ENCODE assay signal across 8 cellular contexts in genomic region chr4:80071643-80072606, GRCh38. TPM values are rescaled to one million over a fixed set of nuclear protein-coding genes. Genes with fewer than 3 reads are reported as not detected.
DNase-seq lines count a peak whose midpoint lies in the region; ATAC-seq, FAIRE-seq and TF ChIP-seq lines count a peak whose summit lies in the region.

No MANE protein-coding gene starts in this region.

- intact Hi-C loops in spleen (cut with DNase I; ENCODE audit: low total_unique reads) = loop anchor here (5.0 kb wide), 1 partner anchor 130 kb away; no protein-coding TSS in a partner anchor

- no peaks in the 10 kb centered on the region for H3K9me3 Mint-ChIP-seq in astrocyte (ENCODE audit: unreplicated experiment)

- 2 to 4% (median 3%) methylated on average over 27 to 41 of the region's 41 CpGs for WGBS in spleen, 5 donors

- TF ChIP-seq POLR2A in spleen (IDR thresholded peaks at IDR 0.05) = no peak

- H3K36me3 ChIP-seq in astrocyte (ENCODE audit: insufficient read depth, low read length) (peaks cover 7% of the 10 kb centered on the region), iPS-18a (ENCODE audit: control insufficient read depth, low read depth, low read length) (no peaks in the 10 kb centered on the region), spleen (peaks cover 0 to 25% (median 5%) of the 10 kb centered on the region in 6 donors)

- H3K4me1 Mint-ChIP-seq in astrocyte (ENCODE audit: low read depth, unreplicated experiment) = peaks cover 16% of the 10 kb centered on the region

- peak; percentile 35 for ATAC-seq in GM21367 (IDR thresholded peaks at IDR 0.05; ENCODE audit: unreplicated experiment)

- peak overlapping the region; percentile 96 for H3K4me3 ChIP-seq in astrocyte (ENCODE audit: insufficient read depth, low read depth, low read length)
- H3K4me3 ChIP-seq in iPS-18a (ENCODE audit: low read length) = peak overlapping the region; percentile 87
- H3K4me3 ChIP-seq in spleen = peak overlapping the region; percentile 67 to 96 (median 84)

- peak overlapping the region; percentile 92 for H3K4me2 ChIP-seq in astrocyte (ENCODE audit: low read length)

- no peaks in the 10 kb centered on the region for H3K36me3 Mint-ChIP-seq in astrocyte (ENCODE audit: low read depth, unreplicated experiment)

- peaks cover 52% of the 10 kb centered on the region for H3K79me2 ChIP-seq in astrocyte (ENCODE audit: insufficient read depth, low read length)

- H3K9me3 ChIP-seq in astrocyte (ENCODE audit: insufficient read depth, low read depth, low read length) (no peaks in the 10 kb centered on the region), iPS-18a (ENCODE audit: control insufficient read depth, low read depth, low read length) (no peaks in the 10 kb centered on the region), spleen (no peaks in the 10 kb centered on the region)

- peak overlapping the region; percentile 88 for H2AFZ ChIP-seq in astrocyte (ENCODE audit: low read depth, low read length)

- DNase-seq in COLO668 (lab: John Stamatoyannopoulos, UW; ENCODE audit: unreplicated experiment) (peak; percentile 59), HT-29 (ENCODE audit: low spot score) (peak; percentile 48), T-helper 1 cell (peak; percentile 18 to 62 (median 38)), astrocyte (ENCODE audit: low read depth) (no peak), spleen (peak; percentile 90), superior temporal gyrus (ENCODE audit: extremely low spot score) (no peak)

- peak overlapping the region; percentile 77 for H3K27ac Mint-ChIP-seq in astrocyte (ENCODE audit: unreplicated experiment)

- H3K4me3 Mint-ChIP-seq in astrocyte (ENCODE audit: unreplicated experiment) = peak overlapping the region; percentile 98

- H3K9ac ChIP-seq in astrocyte (ENCODE audit: low read length) (peak overlapping the region; percentile 93), iPS-18a (ENCODE audit: low read length) (peak overlapping the region; percentile 76)

- FAIRE-seq in astrocyte (lab: Jason Lieb, UNC) = no peak

- H3K27me3 ChIP-seq in astrocyte (ENCODE audit: insufficient read depth, low read length) (no peaks in the 10 kb centered on the region), iPS-18a (ENCODE audit: control insufficient read depth, insufficient read depth, low read length) (peaks cover 33% of the 10 kb centered on the region), spleen (replicated peaks in 1 of 7) (peaks cover 0 to 5% (median 0%) of the 10 kb centered on the region in 7 donors)

- peaks cover 26% of the 10 kb centered on the region for H4K20me1 ChIP-seq in astrocyte (ENCODE audit: insufficient read depth, low read length)

- TF ChIP-seq CTCF in astrocyte (IDR thresholded peaks at IDR 0.05; ENCODE audit: insufficient read depth, low read depth, low read length) = no peak
- TF ChIP-seq CTCF in spleen (IDR thresholded peaks at IDR 0.05 in 8 of 11, conservative IDR thresholded peaks at IDR 0.05 in 3 of 11) = no peak

- H3K4me1 ChIP-seq in astrocyte (ENCODE audit: insufficient read depth, low read length) (peaks cover 20% of the 10 kb centered on the region), iPS-18a (ENCODE audit: control insufficient read depth, low read depth, low read length) (peaks cover 8% of the 10 kb centered on the region), spleen (peaks cover 18 to 84% (median 41%) of the 10 kb centered on the region in 6 donors)

- H3K27ac ChIP-seq in astrocyte (ENCODE audit: low read depth, low read length) (peak overlapping the region; percentile 86), iPS-18a (ENCODE audit: low read length) (no peak overlapping the region), spleen (peak overlapping the region; percentile 87 to 98 (median 94))

- no peaks in the 10 kb centered on the region for H3K27me3 Mint-ChIP-seq in astrocyte (ENCODE audit: low read depth, unreplicated experiment)

RNA-seq across cellular contexts. Expression of gene ANTXR2, which starts 1.1 kb away (rescaled TPM):
- 12.6 and 16.7 TPM in 2 replicates for total RNA-seq in HT-29 (2014; rRNA removed; shearing (Covaris generic))
- total RNA-seq in astrocyte = 29.8 and 34.7 TPM in 2 replicates
- total RNA-seq in spleen = 10 to 100 TPM; 30.9 to 56.3 (median 43.3) TPM
- 1 to 10 TPM; 3.7 to 5.8 (median 5.1) TPM for polyA plus RNA-seq in spleen

Comparison
In these comparisons a context has a peak if more than half of its experiments do, and no peak if none do; other contexts are left out.
1. DNase-seq: peak in COLO668 (single experiment), HT-29 (single experiment), T-helper 1 cell (5 of 5) and spleen (single experiment); none in astrocyte (single experiment) and superior temporal gyrus (single experiment).
2. Peak in every context shown above with its lines, with median percentiles within 50 percentile points of each other: H3K4me3 ChIP-seq.